28 cellular contexts compared by ENCODE assay signal in genomic region chr3:153626158-153626557, GRCh38.
DNase-seq lines count a peak whose midpoint lies in the region; ATAC-seq and TF ChIP-seq lines count a peak whose summit lies in the region.
"Had no signal": no experiment of that assay in that cellular context is flagged by ENCODE, and none has a peak within 500 bp of the region (broad histone marks: within the 10 kb centered on the region; RNA-seq: fewer than 3 reads in every experiment).

No MANE protein-coding gene starts in this region.

- peaks cover 16% of the 10 kb centered on the region for H3K36me3 Mint-ChIP-seq in activated CD4-positive, alpha-beta T cell treated with anti-CD3 and anti-CD28 coated beads, Interleukin-2, amount 10 ng/mL, durations not matched to agents 24 days and 14 days (ENCODE audit: low read depth)
- H3K36me3 Mint-ChIP-seq in activated naive CD8-positive, alpha-beta T cell treated with anti-CD3 and anti-CD28 coated beads, Interleukin-2, amount 50 U/mL, for 24 hours (ENCODE audit: low read depth): peaks cover 2% of the 10 kb centered on the region
- H3K36me3 Mint-ChIP-seq: CD8-positive, alpha-beta T cell had no signal

- CTCF ChIA-PET in HEK293T (lab: Yijun Ruan, JAX): no interaction called here
- CTCF ChIA-PET in A673 (lab: Charles Lee): interaction anchor here (1.1 kb wide), 1 partner anchor 583 kb away, joined by 4 read pairs; no protein-coding TSS in a partner anchor

- no peak overlapping the region for H3K27ac ChIP-seq in A673 (ENCODE audit: low read depth, low read length, poor library complexity, severe bottlenecking)
- H3K27ac ChIP-seq: esophagus muscularis mucosa, SK-N-MC, skin epidermis, stomach, thyroid gland had no signal

- no TSS peak for BruUV-seq in A673 (replicated peaks; lab: Mats Ljungman, UMichigan)

- no peaks in the 10 kb centered on the region for H3K36me3 ChIP-seq in A673 (ENCODE audit: insufficient read depth, low read length, poor library complexity, severe bottlenecking)
- H3K36me3 ChIP-seq: esophagus muscularis mucosa, stomach, thyroid gland had no signal

- peak overlapping the region; percentile 31 for H3K4me3 Mint-ChIP-seq in activated CD4-positive, alpha-beta T cell treated with anti-CD3 and anti-CD28 coated beads, Interleukin-2, amount 10 ng/mL, durations not matched to agents 24 days and 14 days
- H3K4me3 Mint-ChIP-seq in activated naive CD8-positive, alpha-beta T cell treated with anti-CD3 and anti-CD28 coated beads, Interleukin-2, amount 50 U/mL, for 24 hours: no peak overlapping the region
- H3K4me3 Mint-ChIP-seq: activated naive CD8-positive, alpha-beta T cell treated with anti-CD3 and anti-CD28 coated beads, Interleukin-2, amount 10 ng/mL, durations not matched to agents 7 days and 5 days; B cell; CD8-positive, alpha-beta T cell; endodermal cell; GM23338; nephron; T-helper 1 cell treated with Interleukin-12 subunit alpha and Interleukin-12 subunit beta and Interleukin-4 antibody, amounts not matched to agents 30 μg/mL and 1 μg/mL, for 36 hours had no signal

- H3K4me1 Mint-ChIP-seq in activated CD4-positive, alpha-beta T cell treated with anti-CD3 and anti-CD28 coated beads, Interleukin-2, amount 10 ng/mL, durations not matched to agents 24 days and 14 days: peaks cover 69% of the 10 kb centered on the region
- peaks cover 79% of the 10 kb centered on the region for H3K4me1 Mint-ChIP-seq in activated naive CD8-positive, alpha-beta T cell treated with anti-CD3 and anti-CD28 coated beads, Interleukin-2, amount 50 U/mL, for 24 hours
- H3K4me1 Mint-ChIP-seq: nephron had no signal

- intact Hi-C loops in activated CD4-positive, alpha-beta T cell treated with anti-CD3 and anti-CD28 coated beads, Interleukin-2, amount 10 ng/mL, durations not matched to agents 24 days and 14 days (cut with micrococcal nuclease): loop anchor here (1.0 to 10.0 kb wide), 6 partner anchors 48 to 931 kb away; no protein-coding TSS in a partner anchor
- intact Hi-C loops in A673 (cut with micrococcal nuclease; ENCODE audit: unreplicated experiment): no loop called here

- no peak overlapping the region for H3K4me3 ChIP-seq in A673 (ENCODE audit: low read depth, low read length, poor library complexity, severe bottlenecking)
- H3K4me3 ChIP-seq: esophagus muscularis mucosa, GM23338, lung, SK-N-MC, skin epidermis, stomach, thyroid gland had no signal

- TF ChIP-seq CTCF in A673 (conservative IDR thresholded peaks at IDR 0.05; ENCODE audit: low read depth, low read length): no peak

- H3K27ac Mint-ChIP-seq in activated CD4-positive, alpha-beta T cell treated with anti-CD3 and anti-CD28 coated beads, Interleukin-2, amount 10 ng/mL, durations not matched to agents 24 days and 14 days: peak overlapping the region; percentile 81
- peak overlapping the region; percentile 82 for H3K27ac Mint-ChIP-seq in activated naive CD8-positive, alpha-beta T cell treated with anti-CD3 and anti-CD28 coated beads, Interleukin-2, amount 50 U/mL, for 24 hours
- H3K27ac Mint-ChIP-seq: activated naive CD8-positive, alpha-beta T cell treated with anti-CD3 and anti-CD28 coated beads, Interleukin-2, amount 10 ng/mL, durations not matched to agents 7 days and 5 days; B cell; CD8-positive, alpha-beta T cell; endodermal cell; GM23338; nephron had no signal

- DNase-seq in activated CD4-positive, alpha-beta T cell treated with anti-CD3 and anti-CD28 coated beads, Interleukin-2, amount 10 ng/mL, durations not matched to agents 24 days and 14 days: no peak
- DNase-seq in activated CD4-positive, alpha-beta T cell treated with anti-CD3 and anti-CD28 coated beads, Interleukin-2, amount 50 U/mL, for 1 hour: no peak
- peak; percentile 28 for DNase-seq in stimulated activated naive CD4-positive, alpha-beta T cell treated with Interleukin-2 at 50 U/mL for 16 hours (lab: John Stamatoyannopoulos, UW)
- no peak for DNase-seq in stimulated activated naive CD4-positive, alpha-beta T cell (lab: John Stamatoyannopoulos, UW)
- DNase-seq in activated naive CD8-positive, alpha-beta T cell treated with anti-CD3 and anti-CD28 coated beads, Interleukin-2, amount 50 U/mL, for 24 hours: no peak
- DNase-seq in HEK293T (ENCODE audit: extremely low spot score) (no peak), A673 (ENCODE audit: low spot score) (no peak)
- DNase-seq: activated CD8-positive, alpha-beta memory T cell treated with anti-CD3 and anti-CD28 coated beads, Interleukin-2, amount 50 U/mL, for 48 hours; activated naive CD8-positive, alpha-beta T cell treated with anti-CD3 and anti-CD28 coated beads, Interleukin-2, amount 10 ng/mL, durations not matched to agents 7 days and 5 days; CD8-positive, alpha-beta T cell; central memory CD4-positive, alpha-beta T cell; endodermal cell; foreskin melanocyte; kidney glomerular epithelial cell; NCI-H1436; NCI-H2107; NCI-H774; stomach; thyroid gland had no signal

- H3K4me1 ChIP-seq in A673 (ENCODE audit: insufficient read depth, low read length, poor library complexity, severe bottlenecking): peaks cover 5% of the 10 kb centered on the region
- H3K4me1 ChIP-seq: esophagus muscularis mucosa, stomach had no signal

- POLR2A ChIA-PET in HEK293T (lab: Yijun Ruan, JAX): no interaction called here
- POLR2A ChIA-PET in A673 (lab: Charles Lee; ENCODE audit: low non-redundant PET): no interaction called here

- peak; percentile 75 for ATAC-seq in activated naive CD8-positive, alpha-beta T cell treated with anti-CD3 and anti-CD28 coated beads, Interleukin-2, amount 50 U/mL, for 24 hours
- ATAC-seq in HG03025 (IDR thresholded peaks at IDR 0.05; ENCODE audit: low FRiP score, unreplicated experiment): no peak
- ATAC-seq: CD8-positive, alpha-beta T cell; GM23338 had no signal

- H3K9me3 ChIP-seq in A673 (ENCODE audit: low read depth, low read length, poor library complexity, severe bottlenecking): no peaks in the 10 kb centered on the region
- H3K9me3 ChIP-seq: esophagus muscularis mucosa, stomach, thyroid gland had no signal

- H3K9me3 Mint-ChIP-seq in activated CD4-positive, alpha-beta T cell treated with anti-CD3 and anti-CD28 coated beads, Interleukin-2, amount 10 ng/mL, durations not matched to agents 24 days and 14 days: peaks cover 7% of the 10 kb centered on the region
- peaks cover 3% of the 10 kb centered on the region for H3K9me3 Mint-ChIP-seq in activated naive CD8-positive, alpha-beta T cell treated with anti-CD3 and anti-CD28 coated beads, Interleukin-2, amount 50 U/mL, for 24 hours
- H3K9me3 Mint-ChIP-seq: activated naive CD8-positive, alpha-beta T cell treated with anti-CD3 and anti-CD28 coated beads, Interleukin-2, amount 10 ng/mL, durations not matched to agents 7 days and 5 days; CD8-positive, alpha-beta T cell; GM23338; nephron had no signal

- H3K27me3 ChIP-seq in A673 (replicated peaks; ENCODE audit: insufficient read depth, low read depth, low read length, poor library complexity): no peaks in the 10 kb centered on the region
- H3K27me3 ChIP-seq: esophagus muscularis mucosa, stomach, thyroid gland had no signal

- H3K27me3 Mint-ChIP-seq in activated CD4-positive, alpha-beta T cell treated with anti-CD3 and anti-CD28 coated beads, Interleukin-2, amount 10 ng/mL, durations not matched to agents 24 days and 14 days: no peaks in the 10 kb centered on the region
- no peaks in the 10 kb centered on the region for H3K27me3 Mint-ChIP-seq in activated naive CD8-positive, alpha-beta T cell treated with anti-CD3 and anti-CD28 coated beads, Interleukin-2, amount 50 U/mL, for 24 hours
- H3K27me3 Mint-ChIP-seq: activated naive CD8-positive, alpha-beta T cell treated with anti-CD3 and anti-CD28 coated beads, Interleukin-2, amount 10 ng/mL, durations not matched to agents 7 days and 5 days had no signal

TF ChIP-seq in HEK293T, 16 proteins besides CTCF, POLR2A, EP300 and RAD21:
- TF ChIP-seq, protein P1, sequence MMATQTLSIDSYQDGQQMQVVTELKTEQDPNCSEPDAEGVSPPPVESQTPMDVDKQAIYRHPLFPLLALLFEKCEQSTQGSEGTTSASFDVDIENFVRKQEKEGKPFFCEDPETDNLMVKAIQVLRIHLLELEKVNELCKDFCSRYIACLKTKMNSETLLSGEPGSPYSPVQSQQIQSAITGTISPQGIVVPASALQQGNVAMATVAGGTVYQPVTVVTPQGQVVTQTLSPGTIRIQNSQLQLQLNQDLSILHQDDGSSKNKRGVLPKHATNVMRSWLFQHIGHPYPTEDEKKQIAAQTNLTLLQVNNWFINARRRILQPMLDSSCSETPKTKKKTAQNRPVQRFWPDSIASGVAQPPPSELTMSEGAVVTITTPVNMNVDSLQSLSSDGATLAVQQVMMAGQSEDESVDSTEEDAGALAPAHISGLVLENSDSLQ (IDR thresholded peaks at IDR 0.05): no peak
- no peak for TF ChIP-seq FOXM1 (IDR thresholded peaks at IDR 0.05; ENCODE audit: borderline replicate concordance)
- no peak for TF ChIP-seq BHLHE40 (IDR thresholded peaks at IDR 0.05; ENCODE audit: borderline replicate concordance)
- TF ChIP-seq TARDBP (IDR thresholded peaks at IDR 0.05): no peak
- TF ChIP-seq ELF4 (IDR thresholded peaks at IDR 0.05): no peak
- TF ChIP-seq FOXA1 (IDR thresholded peaks at IDR 0.05): no peak
- no peak for TF ChIP-seq SP1 (IDR thresholded peaks at IDR 0.05)
- TF ChIP-seq HDGF (IDR thresholded peaks at IDR 0.05; ENCODE audit: borderline replicate concordance): no peak
- TF ChIP-seq SUZ12 (IDR thresholded peaks at IDR 0.05): no peak
- no peak for TF ChIP-seq CTBP1 (IDR thresholded peaks at IDR 0.05; ENCODE audit: borderline replicate concordance)
- no peak for TF ChIP-seq LEF1 (IDR thresholded peaks at IDR 0.05; ENCODE audit: borderline replicate concordance)
